ENCODE assay signal across 8 cellular contexts in the genomic region with DNA sequence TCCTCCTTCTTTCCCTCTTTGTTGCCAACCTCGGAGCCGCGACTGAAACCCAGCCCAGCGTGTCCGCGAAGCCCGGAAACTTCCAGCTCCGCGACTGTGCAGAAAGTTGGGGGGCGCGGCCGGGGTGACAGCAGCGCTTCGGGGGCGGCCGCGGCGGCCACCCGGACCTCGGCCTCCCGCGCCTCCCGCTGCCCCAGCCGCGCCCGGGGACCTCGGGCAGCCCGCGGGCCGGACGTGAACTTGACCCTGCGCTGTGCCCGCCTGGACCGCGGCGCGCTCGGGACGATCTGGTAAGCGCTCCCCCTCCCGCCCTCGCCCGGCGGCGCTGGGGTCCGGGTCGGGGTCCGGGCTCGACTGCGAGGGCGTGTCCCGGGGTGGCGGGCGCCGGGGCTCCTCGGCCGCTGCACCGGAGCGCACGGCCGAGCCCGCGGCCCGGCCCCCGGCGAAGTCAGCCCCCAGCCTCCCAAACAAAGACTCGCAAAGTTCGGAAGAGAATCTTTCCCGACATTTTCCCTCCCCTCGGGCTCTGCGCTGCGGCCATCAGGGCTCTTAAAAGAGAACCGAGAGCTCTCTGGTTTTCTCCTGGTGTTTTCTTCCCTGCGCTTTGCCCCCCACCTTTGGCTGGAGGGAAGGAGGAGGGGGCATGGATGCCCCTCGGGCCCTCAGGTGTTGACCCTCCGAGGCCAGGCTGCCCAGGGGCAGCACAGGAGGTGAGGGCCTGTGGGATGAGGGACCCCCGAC.
DNase-seq lines count a peak whose midpoint lies in the region; ATAC-seq and TF ChIP-seq lines count a peak whose summit lies in the region.

No MANE protein-coding gene starts in this region.

- peak overlapping the region; percentile 52 to 66 (median 60) for H3K4me3 ChIP-seq in right lobe of liver
- H3K4me3 ChIP-seq in stomach, result peak overlapping the region; percentile 61 to 69 (median 66)

- TF ChIP-seq CTCF in right lobe of liver (IDR thresholded peaks at IDR 0.05) (no peak), stomach (IDR thresholded peaks at IDR 0.05) (no peak)

- H3K36me3 ChIP-seq in right lobe of liver, result no peaks in the 10 kb centered on the region
- H3K36me3 ChIP-seq in stomach, result peaks cover 0 to 4% (median 3%) of the 10 kb centered on the region in 4 donors

- H3K9me3 Mint-ChIP-seq in activated T-cell treated with anti-CD3 and anti-CD28 coated beads, Interleukin-2, amount 50 U/mL, for 72 hours, result no peaks in the 10 kb centered on the region

- intact Hi-C loops in right lobe of liver (cut with DNase I) (no loop called here), stomach (cut with DNase I; ENCODE audit: low total_unique reads) (no loop called here)

- H3K27ac ChIP-seq in cingulate gyrus (ENCODE audit: low read depth, low read length), result peak overlapping the region; percentile 96
- H3K27ac ChIP-seq in right lobe of liver, result peak overlapping the region; percentile 84 to 94 (median 89)
- H3K27ac ChIP-seq in stomach, result peak overlapping the region; percentile 92 to 100 (median 98)

- peak overlapping the region; percentile 91 for H3K27ac Mint-ChIP-seq in activated T-cell treated with anti-CD3 and anti-CD28 coated beads, Interleukin-2, amount 50 U/mL, for 72 hours

- WGBS in right lobe of liver (ENCODE audit: insufficient coverage, low coverage, low lambda C conversion rate, missing lambda C conversion rate), result 0% methylated on average over 16 of the region's 77 CpGs
- WGBS in stomach, 5 donors, result 0 to 2% (median 2%) methylated on average over 39 to 77 of the region's 77 CpGs

- H3K27me3 ChIP-seq in right lobe of liver, result no peaks in the 10 kb centered on the region
- no peaks in the 10 kb centered on the region for H3K27me3 ChIP-seq in stomach

- H3K27me3 Mint-ChIP-seq in activated T-cell treated with anti-CD3 and anti-CD28 coated beads, Interleukin-2, amount 50 U/mL, for 72 hours (ENCODE audit: low read depth), result no peaks in the 10 kb centered on the region

- H3K9me3 ChIP-seq in right lobe of liver (no peaks in the 10 kb centered on the region), stomach (no peaks in the 10 kb centered on the region)

- H3K4me3 Mint-ChIP-seq in activated T-cell treated with anti-CD3 and anti-CD28 coated beads, Interleukin-2, amount 50 U/mL, for 72 hours, result peak overlapping the region; percentile 87 to 91

- TF ChIP-seq POLR2A in right lobe of liver (IDR thresholded peaks at IDR 0.05), result peak; percentile 60
- TF ChIP-seq POLR2A in stomach (IDR thresholded peaks at IDR 0.05), result no peak
- TF ChIP-seq POLR2A in GM18505 (IDR thresholded peaks at IDR 0.05; ENCODE audit: borderline replicate concordance, extremely low read depth, insufficient read depth, insufficient read length), result no peak

- peaks cover 20% of the 10 kb centered on the region for H3K4me1 Mint-ChIP-seq in activated T-cell treated with anti-CD3 and anti-CD28 coated beads, Interleukin-2, amount 50 U/mL, for 72 hours (ENCODE audit: low read depth)

- ATAC-seq in activated T-cell treated with anti-CD3 and anti-CD28 coated beads, Interleukin-2, amount 50 U/mL, for 72 hours (replicated peaks in 1 of 2), result peak; percentile 64 to 74
- ATAC-seq in right lobe of liver (peak; percentile 28 to 62 (median 52)), GM18505 (IDR thresholded peaks at IDR 0.05; ENCODE audit: unreplicated experiment) (no peak), GM18868 (IDR thresholded peaks at IDR 0.05; ENCODE audit: unreplicated experiment) (no peak)

- peaks cover 0 to 34% (median 18%) of the 10 kb centered on the region in 4 donors for H3K4me1 ChIP-seq in right lobe of liver
- H3K4me1 ChIP-seq in stomach, result peaks cover 52 to 84% (median 76%) of the 10 kb centered on the region in 4 donors

- peak; percentile 42 to 63 for DNase-seq in activated T-cell treated with anti-CD3 and anti-CD28 coated beads, Interleukin-2, amount 50 U/mL, for 72 hours
- DNase-seq in activated T-cell treated with anti-CD3 and anti-CD28 coated beads for 4 hours (no peak), right lobe of liver (peak; percentile 68 to 76 (median 68)), stomach (peak; percentile 50), SHP77 (lab: John Stamatoyannopoulos, UW) (no peak)

- no peak for TF ChIP-seq EP300 in stomach (IDR thresholded peaks at IDR 0.05)

- no peaks in the 10 kb centered on the region for H3K36me3 Mint-ChIP-seq in activated T-cell treated with anti-CD3 and anti-CD28 coated beads, Interleukin-2, amount 50 U/mL, for 72 hours (ENCODE audit: insufficient read depth in 2 of 2)

Comparison
In these comparisons a context has a peak if more than half of its experiments do, and no peak if none do; other contexts are left out.
1. DNase-seq: peak in activated T-cell treated with anti-CD3 and anti-CD28 coated beads, Interleukin-2, amount 50 U/mL, for 72 hours (2 of 2), right lobe of liver (3 of 3) and stomach (single experiment); none in activated T-cell treated with anti-CD3 and anti-CD28 coated beads for 4 hours (single experiment) and SHP77 (0 of 2).
2. ATAC-seq: peak in activated T-cell treated with anti-CD3 and anti-CD28 coated beads, Interleukin-2, amount 50 U/mL, for 72 hours (2 of 2) and right lobe of liver (4 of 4); none in GM18505 (single experiment) and GM18868 (single experiment).
3. Peak in every context shown above with its lines, with median percentiles within 50 percentile points of each other: H3K27ac ChIP-seq.